In the genomic region with DNA sequence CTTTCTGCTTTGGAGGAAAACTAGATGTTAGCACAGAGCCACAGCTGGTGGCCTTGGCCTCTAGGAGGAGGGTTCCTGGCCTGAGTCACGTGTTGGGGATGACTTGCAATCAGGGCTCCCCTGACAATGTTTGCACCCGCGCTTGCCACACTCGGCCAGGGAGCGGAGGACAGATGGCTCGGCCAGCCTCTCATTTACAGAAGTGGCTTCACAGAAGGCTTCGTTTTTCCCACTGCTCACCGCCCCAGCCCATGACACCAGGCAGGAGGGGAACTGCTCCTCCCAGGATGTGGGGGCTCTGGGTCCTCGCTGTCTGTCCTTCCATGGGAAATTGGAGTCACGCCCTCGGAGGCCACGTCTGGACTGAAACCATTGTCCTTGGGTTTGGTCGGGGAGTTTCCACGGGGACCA, we compare ENCODE assay signal across 28 cellular contexts. TPM values are rescaled to one million over a fixed set of nuclear protein-coding genes. Genes with fewer than 3 reads are reported as not detected.
DNase-seq lines count a peak whose midpoint lies in the region; ATAC-seq and TF ChIP-seq lines count a peak whose summit lies in the region.
"Had no signal": no experiment of that assay in that cellular context is flagged by ENCODE, and none has a peak within 500 bp of the region (broad histone marks: within the 10 kb centered on the region; RNA-seq: fewer than 3 reads in every experiment).

No MANE protein-coding gene starts in this region.

- in situ Hi-C loops in IMR-90 (cut with MboI; ENCODE audit: low sequenced_read_pairs), result no loop called here

- H2BK120ac ChIP-seq in IMR-90 (ENCODE audit: low read depth, low read length), result no peak overlapping the region
- H2BK120ac ChIP-seq in mesendoderm (ENCODE audit: low read depth, low read length), result no peak overlapping the region

- no peak overlapping the region for H3K4ac ChIP-seq in IMR-90 (ENCODE audit: low read depth, low read length)
- H3K4ac ChIP-seq in mesendoderm (ENCODE audit: low read depth, low read length), result no peak overlapping the region

- H4K5ac ChIP-seq in IMR-90 (ENCODE audit: low read depth, low read length) (no peak overlapping the region), mesendoderm (ENCODE audit: low read length) (no peak overlapping the region)

- TF ChIP-seq CTCF in IMR-90 (conservative IDR thresholded peaks at IDR 0.05; ENCODE audit: low read depth, low read length), result no peak
- no peak for TF ChIP-seq CTCF in glutamatergic neuron (IDR thresholded peaks at IDR 0.05; ENCODE audit: partially characterized antibody, unreplicated experiment)
- TF ChIP-seq CTCF in progenitor cell of endocrine pancreas (IDR thresholded peaks at IDR 0.05; ENCODE audit: unreplicated experiment), result no peak

- H3K9me3 Mint-ChIP-seq in glutamatergic neuron (ENCODE audit: unreplicated experiment) (peaks cover 4% of the 10 kb centered on the region), progenitor cell of endocrine pancreas (ENCODE audit: low read depth) (peaks cover 13% of the 10 kb centered on the region)
- H3K9me3 Mint-ChIP-seq: activated CD4-positive, alpha-beta T cell treated with anti-CD3 and anti-CD28 coated beads, Interleukin-2, amount 10 ng/mL, durations not matched to agents 24 days and 14 days had no signal

- ATAC-seq in IMR-90 (ENCODE audit: low read depth) (no peak), HG02938 (IDR thresholded peaks at IDR 0.05; ENCODE audit: unreplicated experiment) (no peak)
- ATAC-seq: naive thymus-derived CD4-positive, alpha-beta T cell had no signal

- H3K27me3 Mint-ChIP-seq in glutamatergic neuron (ENCODE audit: unreplicated experiment), result peaks cover 4% of the 10 kb centered on the region
- H3K27me3 Mint-ChIP-seq in progenitor cell of endocrine pancreas, result peaks cover 16% of the 10 kb centered on the region
- H3K27me3 Mint-ChIP-seq: activated CD4-positive, alpha-beta T cell treated with anti-CD3 and anti-CD28 coated beads, Interleukin-2, amount 10 ng/mL, durations not matched to agents 24 days and 14 days had no signal

- H2BK5ac ChIP-seq in IMR-90 (ENCODE audit: low read depth, low read length, poor library complexity, severe bottlenecking), result no peak overlapping the region
- no peak overlapping the region for H2BK5ac ChIP-seq in mesendoderm (ENCODE audit: low read length)

- H3K36me3 Mint-ChIP-seq in glutamatergic neuron (ENCODE audit: unreplicated experiment) (peaks cover 17% of the 10 kb centered on the region), progenitor cell of endocrine pancreas (ENCODE audit: insufficient read depth) (no peaks in the 10 kb centered on the region)
- H3K36me3 Mint-ChIP-seq: activated naive CD8-positive, alpha-beta T cell treated with anti-CD3 and anti-CD28 coated beads for 36 hours; mesothelial cell of epicardium had no signal

- H3K27ac Mint-ChIP-seq in glutamatergic neuron (ENCODE audit: unreplicated experiment) (no peak overlapping the region), progenitor cell of endocrine pancreas (peak overlapping the region; percentile 88)
- H3K27ac Mint-ChIP-seq: activated CD4-positive, alpha-beta T cell treated with anti-CD3 and anti-CD28 coated beads, Interleukin-2, amount 10 ng/mL, durations not matched to agents 24 days and 14 days; activated naive CD8-positive, alpha-beta T cell treated with anti-CD3 and anti-CD28 coated beads for 36 hours; activated T-cell treated with anti-CD3 and anti-CD28 coated beads, Interleukin-2, amount 50 U/mL, for 24 hours; mesothelial cell of epicardium had no signal

- POLR2A ChIA-PET in IMR-90 (lab: Charles Lee; ENCODE audit: unreplicated experiment), result no interaction called here

- H3K79me1 ChIP-seq in IMR-90 (ENCODE audit: low read depth in 1 of 2, low read length in 2 of 2) (no peaks in the 10 kb centered on the region), mesendoderm (ENCODE audit: low read length) (no peaks in the 10 kb centered on the region)

- no peaks in the 10 kb centered on the region for H3K36me3 ChIP-seq in IMR-90 (ENCODE audit: control insufficient read depth, insufficient read depth, low read length)
- H3K36me3 ChIP-seq in mesendoderm (ENCODE audit: control insufficient read depth, insufficient read depth, low read length), result no peaks in the 10 kb centered on the region
- H3K36me3 ChIP-seq: ascending aorta, cardiac muscle cell, tibial nerve had no signal

- H4K8ac ChIP-seq in IMR-90 (ENCODE audit: low read depth in 2 of 2, low read length in 2 of 2) (no peak overlapping the region), mesendoderm (ENCODE audit: low read depth, low read length) (no peak overlapping the region)

- TF ChIP-seq RAD21 in IMR-90 (IDR thresholded peaks at IDR 0.05; ENCODE audit: low read length), result no peak

- H3K18ac ChIP-seq in IMR-90 (ENCODE audit: low read depth, low read length) (no peak overlapping the region), mesendoderm (ENCODE audit: low read length) (no peak overlapping the region)

- H2AK5ac ChIP-seq in IMR-90 (ENCODE audit: low read depth, low read length) (no peak overlapping the region), mesendoderm (ENCODE audit: low read length) (no peak overlapping the region)

- no TSS peak for BruUV-seq in IMR-90 (replicated peaks; lab: Mats Ljungman, UMichigan)

- H3K4me3 Mint-ChIP-seq in glutamatergic neuron (ENCODE audit: unreplicated experiment) (no peak overlapping the region), progenitor cell of endocrine pancreas (ENCODE audit: low read depth) (no peak overlapping the region)
- H3K4me3 Mint-ChIP-seq: activated CD4-positive, alpha-beta T cell treated with anti-CD3 and anti-CD28 coated beads, Interleukin-2, amount 10 ng/mL, durations not matched to agents 24 days and 14 days; activated naive CD8-positive, alpha-beta T cell treated with anti-CD3 and anti-CD28 coated beads for 36 hours; activated T-cell treated with anti-CD3 and anti-CD28 coated beads, Interleukin-2, amount 50 U/mL, for 24 hours; mesothelial cell of epicardium; naive thymus-derived CD4-positive, alpha-beta T cell had no signal

- H3K4me1 Mint-ChIP-seq in glutamatergic neuron (ENCODE audit: low read depth, unreplicated experiment), result no peaks in the 10 kb centered on the region
- H3K4me1 Mint-ChIP-seq in progenitor cell of endocrine pancreas (ENCODE audit: low read depth), result peaks cover 4% of the 10 kb centered on the region
- H3K4me1 Mint-ChIP-seq: activated CD4-positive, alpha-beta T cell treated with anti-CD3 and anti-CD28 coated beads, Interleukin-2, amount 10 ng/mL, durations not matched to agents 24 days and 14 days; activated naive CD8-positive, alpha-beta T cell treated with anti-CD3 and anti-CD28 coated beads for 36 hours; mesothelial cell of epicardium had no signal

- no peaks in the 10 kb centered on the region for H3K9me1 ChIP-seq in IMR-90 (ENCODE audit: insufficient read depth, low read length)

- CTCF ChIA-PET in IMR-90 (lab: Yijun Ruan, JAX), result no interaction called here

- WGBS in IMR-90 (ENCODE audit: extremely low coverage in 2 of 2, insufficient read length in 1 of 2), 2 experiments, result 33% methylated on average over 2 of the region's 14 CpGs; no CpG with 5 or more reads in 1 of the 2 experiments
- no CpG with 5 or more reads among the region's 14 CpGs for WGBS in mesendoderm (ENCODE audit: extremely low coverage, insufficient coverage, low lambda C conversion rate)

- H3K27me3 ChIP-seq in IMR-90 (ENCODE audit: control insufficient read depth, insufficient read depth, low read length), result peaks cover 2% of the 10 kb centered on the region; the same call in 1 of the 2 replicates
- no peaks in the 10 kb centered on the region for H3K27me3 ChIP-seq in mesendoderm (ENCODE audit: insufficient read depth, low read length, poor library complexity)
- H3K27me3 ChIP-seq: ascending aorta; BLaER1 treated with 17β-estradiol and CSF1 and Interleukin-3, amounts not matched to agents 10 nM and 100 nM; cardiac muscle cell; tibial nerve had no signal

- TF ChIP-seq POLR2A in IMR-90 (IDR thresholded peaks at IDR 0.05; ENCODE audit: low read depth, low read length), result no peak

- DNase-seq in IMR-90, result no peak
- peak; percentile 20 for DNase-seq in NCI-H2171 (lab: John Stamatoyannopoulos, UW)
- DNase-seq in glutamatergic neuron, result peak; percentile 34
- no peak for DNase-seq in progenitor cell of endocrine pancreas (ENCODE audit: low spot score, unreplicated experiment)
- no peak for DNase-seq in mesendoderm
- DNase-seq in NCI-H1092 treated with DMSO at 0.1 percent for 48 hours (lab: John Stamatoyannopoulos, UW), result no peak
- DNase-seq: activated CD4-positive, alpha-beta T cell treated with anti-CD3 and anti-CD28 coated beads, Interleukin-2, amount 10 ng/mL, durations not matched to agents 24 days and 14 days; activated gamma-delta T cell; activated naive CD8-positive, alpha-beta T cell treated with anti-CD3 and anti-CD28 coated beads for 36 hours; activated T-cell treated with anti-CD3 and anti-CD28 coated beads, Interleukin-2, amount 50 U/mL, for 24 hours; COR-L47; DMS79 treated with DMSO at 0.1 percent for 48 hours; effector memory CD4-positive, alpha-beta T cell; GF-D8; naive thymus-derived CD4-positive, alpha-beta T cell; NCI-H1930; NCI-H2227 treated with DMSO at 0.1 percent for 48 hours; NCI-H82; occipital lobe; SIG-M5; stimulated activated CD4-positive, alpha-beta T cell treated with anti-CD3 and anti-CD28 coated beads, Interleukin-15, amount 100 ng/mL, for 24 hours; stimulated activated CD4-positive, alpha-beta T cell treated with anti-CD3 and anti-CD28 coated beads, Interleukin-4, amount 100 ng/mL, for 4 hours had no signal

- H3K9ac ChIP-seq in IMR-90 (ENCODE audit: low read depth, low read length) (no peak overlapping the region), mesendoderm (ENCODE audit: low read length) (no peak overlapping the region)
- H3K9ac ChIP-seq: BLaER1 treated with 17β-estradiol and CSF1 and Interleukin-3, amounts not matched to agents 10 nM and 100 nM had no signal

- H3K4me2 ChIP-seq in IMR-90 (ENCODE audit: low read depth, low read length), result no peak overlapping the region
- H3K4me2 ChIP-seq in mesendoderm (ENCODE audit: low read length), result no peak overlapping the region
- H3K4me2 ChIP-seq: BLaER1 treated with 17β-estradiol and CSF1 and Interleukin-3, amounts not matched to agents 10 nM and 100 nM had no signal

- no peak overlapping the region for H4K91ac ChIP-seq in IMR-90 (ENCODE audit: insufficient read depth, low read depth, low read length)

- H3K4me1 ChIP-seq in IMR-90 (ENCODE audit: control insufficient read depth, insufficient read depth, low read length), result no peaks in the 10 kb centered on the region
- no peaks in the 10 kb centered on the region for H3K4me1 ChIP-seq in mesendoderm (ENCODE audit: control insufficient read depth, low read depth, low read length)
- H3K4me1 ChIP-seq: ascending aorta; BLaER1 treated with 17β-estradiol and CSF1 and Interleukin-3, amounts not matched to agents 10 nM and 100 nM; tibial nerve had no signal

- H4K20me1 ChIP-seq in IMR-90 (ENCODE audit: insufficient read depth, low read length), result no peaks in the 10 kb centered on the region
- H4K20me1 ChIP-seq: BLaER1 treated with 17β-estradiol and CSF1 and Interleukin-3, amounts not matched to agents 10 nM and 100 nM had no signal

- no peak overlapping the region for H3K23ac ChIP-seq in IMR-90 (ENCODE audit: low read depth, low read length)
- no peak overlapping the region for H3K23ac ChIP-seq in mesendoderm (ENCODE audit: low read length)

- H3K79me2 ChIP-seq in mesendoderm (ENCODE audit: control insufficient read depth, insufficient read depth, low read length), result no peaks in the 10 kb centered on the region

- no peak overlapping the region for H3K56ac ChIP-seq in IMR-90 (ENCODE audit: extremely low read depth, insufficient read depth, low read length)
- no peak overlapping the region for H3K56ac ChIP-seq in mesendoderm (ENCODE audit: low read length)

- no peak overlapping the region for H2AK9ac ChIP-seq in IMR-90 (replicated peaks; ENCODE audit: low read depth, low read length, poor library complexity)

- peaks cover 3% of the 10 kb centered on the region; the same call in 1 of the 2 replicates for H3K9me3 ChIP-seq in IMR-90 (ENCODE audit: control insufficient read depth, insufficient read depth, low read length)

- no peak overlapping the region for H3K4me3 ChIP-seq in IMR-90 (ENCODE audit: insufficient read depth, low read depth, low read length)
- no peak overlapping the region for H3K4me3 ChIP-seq in mesendoderm (ENCODE audit: low read length)
- H3K4me3 ChIP-seq: ascending aorta; BLaER1 treated with 17β-estradiol and CSF1 and Interleukin-3, amounts not matched to agents 10 nM and 100 nM; cardiac muscle cell; tibial nerve had no signal

- no peak overlapping the region for H2BK20ac ChIP-seq in IMR-90 (ENCODE audit: low read depth, low read length)

- no peak overlapping the region for H3K14ac ChIP-seq in IMR-90 (replicated peaks; ENCODE audit: low read depth, low read length)

- H3K27ac ChIP-seq in IMR-90 (ENCODE audit: insufficient read depth, low read length) (no peak overlapping the region), mesendoderm (ENCODE audit: low read depth, low read length) (no peak overlapping the region)
- H3K27ac ChIP-seq: ascending aorta; BLaER1 treated with 17β-estradiol and CSF1 and Interleukin-3, amounts not matched to agents 10 nM and 100 nM; cardiac muscle cell; tibial nerve had no signal

- no peak overlapping the region for H2BK15ac ChIP-seq in IMR-90 (ENCODE audit: low read depth, low read length)
- H2BK15ac ChIP-seq in mesendoderm (replicated peaks; ENCODE audit: low read depth), result no peak overlapping the region

- intact Hi-C loops in IMR-90 (cut with micrococcal nuclease), result no loop called here

- dilution Hi-C loops in IMR-90 (cut with HindIII; ENCODE audit: low sequenced_read_pairs, unreplicated experiment), result no loop called here

- H2AFZ ChIP-seq in IMR-90 (replicated peaks; ENCODE audit: low read length, poor library complexity), result peak overlapping the region; percentile 14

RNA-seq across cellular contexts. Expression of gene UBE3C, which starts 49.6 kb away (rescaled TPM):
- 60.6 and 88.6 TPM in 2 replicates for total RNA-seq in IMR-90 (2012; rRNA removed)
- polyA plus RNA-seq in IMR-90 (2012; rRNA removed), result 35.8 and 43.0 TPM in 2 replicates
- polyA plus RNA-seq in IMR-90 (2012; cell fraction: cytosol; rRNA removed), result 19.8 and 19.9 TPM in 2 replicates
- polyA plus RNA-seq in IMR-90 (2012; cell fraction: nucleus; rRNA removed; ENCODE audit: low replicate concordance), result 19.7 and 50.4 TPM in 2 replicates
- total RNA-seq in glutamatergic neuron (ENCODE audit: unreplicated experiment), result 52.5 TPM
- 60.9 and 62.5 TPM in 2 replicates for total RNA-seq in progenitor cell of endocrine pancreas
- 37.4 TPM for polyA plus RNA-seq in mesendoderm (2013, experiment 1 of 2)
- polyA plus RNA-seq in mesendoderm (2013, experiment 2 of 2), result 37.0 TPM

Comparison
In these comparisons a context has a peak if more than half of its experiments do, and no peak if none do; other contexts are left out.
1. DNase-seq: peak in NCI-H2171 (single experiment) and glutamatergic neuron (single experiment); none in IMR-90 (single experiment), progenitor cell of endocrine pancreas (single experiment), mesendoderm (single experiment) and NCI-H1092 treated with DMSO at 0.1 percent for 48 hours (single experiment).